Comparison of ENCODE assay signal across 12 cellular contexts in genomic region chr1:45623972-45624371, GRCh38. TPM values are rescaled to one million over a fixed set of nuclear protein-coding genes. Genes with fewer than 3 reads are reported as not detected.
DNase-seq lines count a peak whose midpoint lies in the region; ATAC-seq and TF ChIP-seq lines count a peak whose summit lies in the region.
"Had no signal": no experiment of that assay in that cellular context is flagged by ENCODE, and none has a peak within 500 bp of the region (broad histone marks: within the 10 kb centered on the region; RNA-seq: fewer than 3 reads in every experiment).

CCDC17 (minus strand) TSS chr1:45624054; CDS start chr1:45623909, 145 bp downstream.

- H3K9me3 ChIP-seq in HUES64 (ENCODE audit: insufficient read depth, low read depth, low read length) (no peaks in the 10 kb centered on the region), ascending aorta (no peaks in the 10 kb centered on the region), stomach (no peaks in the 10 kb centered on the region), SJCRH30 (replicated peaks) (no peaks in the 10 kb centered on the region)
- H3K9me3 ChIP-seq: adrenal gland had no signal

- 79% methylated on average over 4 of the region's 4 CpGs for WGBS in HUES64
- 31 to 41% (median 35%) methylated on average over 4 of the region's 4 CpGs for WGBS in stomach, 5 donors

- DNase-seq in ascending aorta (ENCODE audit: low spot score in 2 of 2) (no peak), left colon (no peak), stomach (no peak), dorsolateral prefrontal cortex (no peak), SJCRH30 (no peak), NCI-H524 (lab: John Stamatoyannopoulos, UW) (no peak)
- DNase-seq: activated CD4-positive, alpha-beta T cell treated with anti-CD3 and anti-CD28 coated beads, Interleukin-2, amount 50 U/mL, for 48 hours; adrenal gland; DMS79 treated with DMSO at 0.1 percent for 48 hours; NCI-H1436 had no signal

- TF ChIP-seq EP300 in stomach (IDR thresholded peaks at IDR 0.05), result no peak

- H3K4me1 ChIP-seq in HUES64 (ENCODE audit: insufficient read depth, low read length) (no peaks in the 10 kb centered on the region), ascending aorta (peaks cover 0 to 3% of the 10 kb centered on the region in 2 donors), stomach (peaks cover 3 to 32% (median 12%) of the 10 kb centered on the region in 4 donors), SJCRH30 (no peaks in the 10 kb centered on the region)
- H3K4me1 ChIP-seq: parathyroid adenoma had no signal

- no peak for TF ChIP-seq POLR2A in stomach (IDR thresholded peaks at IDR 0.05)

- ATAC-seq in left colon, result peak; percentile 7

- peak within 1 kb of the TSS; percentile 33; the same call in 1 of the 2 replicates for H3K27ac ChIP-seq in HUES64 (ENCODE audit: low read depth, low read length)
- peak within 1 kb of the TSS; percentile 37 to 62 for H3K27ac ChIP-seq in ascending aorta
- H3K27ac ChIP-seq in stomach, result peak within 1 kb of the TSS in 2 of 5 donors; percentile 56 to 71
- H3K27ac ChIP-seq in dorsolateral prefrontal cortex, result peak within 1 kb of the TSS in 4 of 59 donors; percentile 2 to 34 (median 8)
- H3K27ac ChIP-seq in SJCRH30, result no peak within 1 kb of the TSS
- H3K27ac ChIP-seq: parathyroid adenoma had no signal

- H3K4me3 ChIP-seq in HUES64 (ENCODE audit: low read length), result no peak within 1 kb of the TSS
- H3K4me3 ChIP-seq in ascending aorta, result peak within 1 kb of the TSS; percentile 39 to 51
- peak within 1 kb of the TSS in 3 of 4 donors; percentile 13 to 27 (median 17) for H3K4me3 ChIP-seq in stomach
- H3K4me3 ChIP-seq in dorsolateral prefrontal cortex, result peak within 1 kb of the TSS in 4 of 59 donors; percentile 0 to 7 (median 4)
- no peak within 1 kb of the TSS for H3K4me3 ChIP-seq in SJCRH30
- H3K4me3 ChIP-seq: adrenal gland had no signal

- H3K9ac ChIP-seq in HUES64 (ENCODE audit: low read depth, low read length), result no peak within 1 kb of the TSS
- H3K9ac ChIP-seq: parathyroid adenoma had no signal

- H3K27me3 ChIP-seq in HUES64 (ENCODE audit: insufficient read depth, low read length) (no peaks in the 10 kb centered on the region), ascending aorta (no peaks in the 10 kb centered on the region), stomach (no peaks in the 10 kb centered on the region), dorsolateral prefrontal cortex (no peaks in the 10 kb centered on the region), SJCRH30 (no peaks in the 10 kb centered on the region)
- H3K27me3 ChIP-seq: adrenal gland had no signal

- peaks cover 50% of the 10 kb centered on the region for H3K36me3 ChIP-seq in HUES64 (ENCODE audit: insufficient read depth, low read length)
- peaks cover 20 to 36% of the 10 kb centered on the region in 2 donors for H3K36me3 ChIP-seq in ascending aorta
- peaks cover 38 to 91% (median 79%) of the 10 kb centered on the region in 4 donors for H3K36me3 ChIP-seq in stomach
- H3K36me3 ChIP-seq in SJCRH30, result peaks cover 41% of the 10 kb centered on the region

- intact Hi-C loops in ascending aorta (cut with DNase I) (no loop called here), left colon (cut with DNase I, micrococcal nuclease) (no loop called here), stomach (cut with DNase I; ENCODE audit: low total_unique reads) (no loop called here), dorsolateral prefrontal cortex (cut with DNase I) (no loop called here)

- TF ChIP-seq CTCF in ascending aorta (IDR thresholded peaks at IDR 0.05), result no peak
- TF ChIP-seq CTCF in stomach (IDR thresholded peaks at IDR 0.05), result no peak
- TF ChIP-seq CTCF in dorsolateral prefrontal cortex (IDR thresholded peaks at IDR 0.05 in 54 of 56, conservative IDR thresholded peaks at IDR 0.05 in 2 of 56; ENCODE audit: low read depth in 1 of 56, partially characterized antibody in 56 of 56), result no peak

RNA-seq across cellular contexts. Expression of gene CCDC17, which starts in this region (rescaled TPM):
- 0.25 TPM for polyA plus RNA-seq in HUES64 (2013, experiment 1 of 2)
- polyA plus RNA-seq in HUES64 (2013, experiment 2 of 2), result 0.51 TPM
- total RNA-seq in ascending aorta (not detected), left colon (1 to 10 TPM; 2.8 to 5.6 TPM), stomach (10 to 100 TPM in 2 of 5 donors, 1 to 10 TPM in 2, not detected in 1; 5.1 to 17.1 (median 11.1) TPM), dorsolateral prefrontal cortex (1 to 10 TPM in 110 of 120 experiments, under 1 TPM in 10; 0.59 to 6.5 (median 2.2) TPM)
- polyA plus RNA-seq in stomach, result under 1 TPM in 2 of 3 donors, not detected in 1; 0.68 to 0.83 TPM
- 0.46 and 1.3 TPM in 2 replicates for total RNA-seq in SJCRH30 (2014; rRNA removed; shearing (Covaris generic))

Comparison
In these comparisons a context has a peak if more than half of its experiments do, and no peak if none do; other contexts are left out.
1. H3K4me3 ChIP-seq: peak in ascending aorta (2 of 2) and stomach (3 of 4); none in HUES64 (single experiment) and SJCRH30 (single experiment).